Comparison of ENCODE assay signal across 10 cellular contexts in the genomic region with DNA sequence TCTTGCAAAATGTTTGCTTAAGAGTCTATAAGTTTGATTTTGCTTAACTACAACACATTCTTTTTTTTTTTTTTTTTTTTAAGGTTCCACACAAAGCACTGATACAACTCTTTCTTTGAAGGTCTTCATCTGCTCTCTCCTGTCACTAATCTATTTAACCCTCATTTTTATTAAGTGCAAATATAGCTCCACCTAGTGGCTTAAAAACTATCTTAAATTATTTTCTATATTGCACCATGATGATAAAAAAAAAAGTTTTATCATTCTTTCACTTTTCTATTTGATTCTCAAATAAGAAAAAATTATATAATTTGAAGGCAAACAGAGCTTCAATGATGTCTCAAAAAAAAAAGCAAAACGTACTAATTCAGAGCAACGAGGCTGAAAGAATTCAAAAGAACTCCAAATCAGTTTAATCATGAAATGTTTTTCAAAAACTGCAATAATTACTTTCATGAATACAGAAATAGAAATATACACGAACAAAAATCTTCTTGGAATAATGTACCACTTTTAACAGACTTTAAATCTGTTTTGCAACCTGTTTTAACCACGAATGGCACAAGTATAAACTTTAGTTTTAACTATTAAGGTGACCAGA. TPM values are rescaled to one million over a fixed set of nuclear protein-coding genes. Genes with fewer than 3 reads are reported as not detected.
DNase-seq lines count a peak whose midpoint lies in the region; ATAC-seq, FAIRE-seq and TF ChIP-seq lines count a peak whose summit lies in the region.
"Had no signal": no experiment of that assay in that cellular context is flagged by ENCODE, and none has a peak within 500 bp of the region (broad histone marks: within the 10 kb centered on the region; RNA-seq: fewer than 3 reads in every experiment).

No MANE protein-coding gene starts in this region.

- intact Hi-C loops in kidney (cut with DNase I) = loop anchor here (10.0 kb wide), 1 partner anchor 647 kb away; no protein-coding TSS in a partner anchor
- intact Hi-C loops in lower leg skin (cut with DNase I; ENCODE audit: low total_unique reads) = no loop called here

- H3K36me3 ChIP-seq in kidney (ENCODE audit: control insufficient read depth in 1 of 2, insufficient read depth in 2 of 2, low read length in 2 of 2) = peaks cover 21 to 35% of the 10 kb centered on the region in 2 donors

- TF ChIP-seq CTCF in GM10266 (IDR thresholded peaks at IDR 0.05; ENCODE audit: control insufficient read depth, insufficient read depth, low read depth, missing control alignments) (peak; percentile 12), LNCaP clone FGC (IDR thresholded peaks at IDR 0.05; ENCODE audit: control insufficient read depth, extremely low read depth, insufficient read depth) (peak; percentile 32), kidney (IDR thresholded peaks at IDR 0.05; ENCODE audit: borderline replicate concordance, extremely low read depth, insufficient read depth) (peak; percentile 20), lower leg skin (IDR thresholded peaks at IDR 0.05) (no peak)

- 54 to 55% methylated on average over 4 of the region's 4 CpGs for WGBS in lower leg skin, 2 donors

- no peaks in the 10 kb centered on the region for H3K4me1 ChIP-seq in kidney (ENCODE audit: control insufficient read depth in 1 of 2, insufficient read depth in 1 of 2, low read depth in 1 of 2, low read length in 2 of 2)
- H3K4me1 ChIP-seq: SJSA1 had no signal

- H3K27ac ChIP-seq in kidney (ENCODE audit: low read depth in 2 of 2, low read length in 2 of 2) = no peak overlapping the region
- H3K27ac ChIP-seq: SJSA1 had no signal

- no peak for DNase-seq in GM10266 (ENCODE audit: extremely low spot score)
- DNase-seq in LNCaP clone FGC (ENCODE audit: low read depth) = no peak
- DNase-seq in kidney = no peak
- no peak for DNase-seq in lower leg skin (ENCODE audit: low spot score in 2 of 2)
- DNase-seq in T1000 (lab: John Stamatoyannopoulos, UW) = no peak
- no peak for DNase-seq in hypothalamus (lab: John Stamatoyannopoulos, UW)

- H3K4me3 ChIP-seq in LNCaP clone FGC (ENCODE audit: low read depth, low read length) = no peak overlapping the region
- H3K4me3 ChIP-seq in kidney (ENCODE audit: low read length in 2 of 2) = no peak overlapping the region
- H3K4me3 ChIP-seq in lower leg skin (ENCODE audit: low read depth, poor library complexity, severe bottlenecking) = no peak overlapping the region
- H3K4me3 ChIP-seq: SJSA1 had no signal

- H3K9ac ChIP-seq in kidney (ENCODE audit: low read length in 2 of 2) = no peak overlapping the region

- ATAC-seq in HG03159 (IDR thresholded peaks at IDR 0.05; ENCODE audit: unreplicated experiment) = no peak
- ATAC-seq: naive thymus-derived CD8-positive, alpha-beta T cell had no signal

- FAIRE-seq in TTC549 (lab: Jason Lieb, UNC) = peak; percentile 83
- FAIRE-seq in kidney (lab: Jason Lieb, UNC) = peak; percentile 87

- H3K9me3 ChIP-seq in kidney (ENCODE audit: control insufficient read depth in 1 of 2, low read length in 2 of 2) = no peaks in the 10 kb centered on the region
- H3K9me3 ChIP-seq: SJSA1 had no signal

- no peak for TF ChIP-seq POLR2A in lower leg skin (IDR thresholded peaks at IDR 0.05)

RNA-seq across cellular contexts. Expression of a gene that starts 12.8 kb away (rescaled TPM):
- total RNA-seq in kidney (12.6 TPM), lower leg skin (10 to 100 TPM in 3 of 4 donors, 1 to 10 TPM in 1; 9.5 to 11.1 (median 10.8) TPM)
- polyA plus RNA-seq in kidney (ENCODE audit: insufficient read depth, low read depth, low replicate concordance) = 4.9 TPM

RNA-seq across cellular contexts. Expression of a gene that starts 12.9 kb away (rescaled TPM):
- total RNA-seq in kidney (26.4 TPM), lower leg skin (10 to 100 TPM; 10.4 to 17.5 (median 12.9) TPM)
- 52.1 TPM for polyA plus RNA-seq in kidney (ENCODE audit: insufficient read depth, low read depth, low replicate concordance)

Comparison
In these comparisons a context has a peak if more than half of its experiments do, and no peak if none do; other contexts are left out.
1. CTCF ChIP-seq: peak in GM10266 (single experiment), LNCaP clone FGC (single experiment) and kidney (single experiment); none in lower leg skin (0 of 3).